ENCODE assay signal across 1 cellular context in the genomic region with DNA sequence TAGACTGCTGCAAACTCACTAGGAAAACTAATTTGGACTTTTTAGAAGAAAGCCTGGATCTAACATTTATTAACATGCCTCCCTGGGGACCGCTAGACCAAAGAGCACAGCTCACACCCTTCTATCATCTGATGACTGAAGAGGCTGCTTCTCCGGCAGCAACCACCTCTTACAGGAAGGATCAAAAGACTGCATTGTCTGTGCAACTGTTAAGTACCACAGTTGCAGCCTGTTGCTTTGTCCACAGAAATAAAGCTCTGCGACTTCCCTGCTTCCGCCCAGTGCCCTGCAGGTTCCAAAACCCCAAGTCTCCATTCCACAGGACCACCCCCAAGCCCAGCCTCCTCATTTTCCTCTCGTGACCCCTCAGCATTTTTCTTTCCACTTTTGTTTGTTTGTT.
TF ChIP-seq lines count a peak whose summit lies in the region.

No MANE protein-coding gene starts in this region.

TF ChIP-seq in H1, 55 proteins besides CTCF, POLR2A, EP300 and RAD21:
- no peak for TF ChIP-seq ZNF274 (IDR thresholded peaks at IDR 0.05; ENCODE audit: borderline replicate concordance, extremely low read depth, low read length)
- TF ChIP-seq, protein P1, sequence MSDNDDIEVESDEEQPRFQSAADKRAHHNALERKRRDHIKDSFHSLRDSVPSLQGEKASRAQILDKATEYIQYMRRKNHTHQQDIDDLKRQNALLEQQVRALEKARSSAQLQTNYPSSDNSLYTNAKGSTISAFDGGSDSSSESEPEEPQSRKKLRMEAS (IDR thresholded peaks at IDR 0.05): no peak
- TF ChIP-seq RXRA (IDR thresholded peaks at IDR 0.05; ENCODE audit: insufficient read depth, low read depth, low read length): no peak
- TF ChIP-seq, protein P2, sequence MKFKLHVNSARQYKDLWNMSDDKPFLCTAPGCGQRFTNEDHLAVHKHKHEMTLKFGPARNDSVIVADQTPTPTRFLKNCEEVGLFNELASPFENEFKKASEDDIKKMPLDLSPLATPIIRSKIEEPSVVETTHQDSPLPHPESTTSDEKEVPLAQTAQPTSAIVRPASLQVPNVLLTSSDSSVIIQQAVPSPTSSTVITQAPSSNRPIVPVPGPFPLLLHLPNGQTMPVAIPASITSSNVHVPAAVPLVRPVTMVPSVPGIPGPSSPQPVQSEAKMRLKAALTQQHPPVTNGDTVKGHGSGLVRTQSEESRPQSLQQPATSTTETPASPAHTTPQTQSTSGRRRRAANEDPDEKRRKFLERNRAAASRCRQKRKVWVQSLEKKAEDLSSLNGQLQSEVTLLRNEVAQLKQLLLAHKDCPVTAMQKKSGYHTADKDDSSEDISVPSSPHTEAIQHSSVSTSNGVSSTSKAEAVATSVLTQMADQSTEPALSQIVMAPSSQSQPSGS (IDR thresholded peaks at IDR 0.05; ENCODE audit: low read length): no peak
- TF ChIP-seq HDAC2 (IDR thresholded peaks at IDR 0.05; ENCODE audit: borderline replicate concordance in 1 of 2, low read depth in 2 of 2, low read length in 2 of 2): no peak
- TF ChIP-seq PHF8 (conservative IDR thresholded peaks at IDR 0.05; ENCODE audit: low read depth, low read length): no peak
- TF ChIP-seq, protein P3, sequence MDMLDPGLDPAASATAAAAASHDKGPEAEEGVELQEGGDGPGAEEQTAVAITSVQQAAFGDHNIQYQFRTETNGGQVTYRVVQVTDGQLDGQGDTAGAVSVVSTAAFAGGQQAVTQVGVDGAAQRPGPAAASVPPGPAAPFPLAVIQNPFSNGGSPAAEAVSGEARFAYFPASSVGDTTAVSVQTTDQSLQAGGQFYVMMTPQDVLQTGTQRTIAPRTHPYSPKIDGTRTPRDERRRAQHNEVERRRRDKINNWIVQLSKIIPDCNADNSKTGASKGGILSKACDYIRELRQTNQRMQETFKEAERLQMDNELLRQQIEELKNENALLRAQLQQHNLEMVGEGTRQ (IDR thresholded peaks at IDR 0.05; ENCODE audit: low read length): no peak
- no peak for TF ChIP-seq CTBP2 (IDR thresholded peaks at IDR 0.05; ENCODE audit: borderline replicate concordance, insufficient read depth, insufficient read length, low read length)
- TF ChIP-seq EZH2 (IDR thresholded peaks at IDR 0.05; ENCODE audit: low read depth, low read length, severe bottlenecking): no peak
- no peak for TF ChIP-seq KDM4A (IDR thresholded peaks at IDR 0.05; ENCODE audit: low read depth, low read length, severe bottlenecking)
- TF ChIP-seq SUZ12 (IDR thresholded peaks at IDR 0.05; ENCODE audit: low read length): no peak
- TF ChIP-seq CHD1 (IDR thresholded peaks at IDR 0.05; ENCODE audit: low read depth, low read length): no peak
